In the genomic region with DNA sequence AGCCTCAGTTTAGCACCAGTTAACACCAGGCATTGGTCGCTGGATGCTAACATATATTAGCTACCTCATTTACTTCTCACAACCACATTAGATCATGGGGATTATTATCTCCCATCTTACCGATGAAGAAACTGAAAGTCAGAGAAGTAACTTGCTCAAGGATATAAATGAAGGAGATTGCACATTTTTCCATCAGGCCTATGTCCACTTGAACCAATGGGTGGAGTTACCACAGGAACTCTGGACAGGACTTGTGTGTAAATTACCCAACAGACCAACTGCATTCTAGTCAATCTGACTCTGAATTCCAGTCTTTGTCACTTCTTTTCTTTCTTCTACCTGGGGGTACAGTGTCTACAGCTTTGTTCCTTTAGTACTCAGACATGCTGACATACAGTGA, we compare ENCODE assay signal across 19 cellular contexts. TPM values are rescaled to one million over a fixed set of nuclear protein-coding genes. Genes with fewer than 3 reads are reported as not detected.
A peak's percentile ranks its signal among the peaks of the same experiment; 100 is the strongest.
DNase-seq lines count a peak whose midpoint lies in the region; TF ChIP-seq lines count a peak whose summit lies in the region.
"Had no signal": no experiment of that assay in that cellular context is flagged by ENCODE, and none has a peak within 500 bp of the region (broad histone marks: within the 10 kb centered on the region; RNA-seq: fewer than 3 reads in every experiment).

No MANE protein-coding gene starts in this region.

- H3K27ac ChIP-seq in esophagus squamous epithelium = peak overlapping the region in 1 of 4 donors; percentile 92
- H3K27ac ChIP-seq in suprapubic skin = no peak overlapping the region
- no peak overlapping the region for H3K27ac ChIP-seq in RWPE1
- H3K27ac ChIP-seq: 22Rv1, C4-2B had no signal

- CTCF ChIA-PET in RWPE1 (lab: Yijun Ruan, JAX) = no interaction called here

- intact Hi-C loops in esophagus squamous epithelium (cut with DNase I) = no loop called here

- no peak for TF ChIP-seq CTCF in esophagus squamous epithelium (IDR thresholded peaks at IDR 0.05)
- TF ChIP-seq CTCF in mesothelial cell of epicardium (IDR thresholded peaks at IDR 0.05; ENCODE audit: unreplicated experiment) = no peak
- TF ChIP-seq CTCF in suprapubic skin (IDR thresholded peaks at IDR 0.05) = no peak
- no peak for TF ChIP-seq CTCF in RWPE1 (conservative IDR thresholded peaks at IDR 0.05; ENCODE audit: low read depth)

- peaks cover 6 to 69% (median 8%) of the 10 kb centered on the region in 3 donors for H3K4me1 ChIP-seq in esophagus squamous epithelium
- H3K4me1 ChIP-seq in suprapubic skin = peaks cover 29% of the 10 kb centered on the region

- peaks cover 4% of the 10 kb centered on the region for H3K36me3 Mint-ChIP-seq in mesothelial cell of epicardium

- 56 to 79% methylated on average over 2 of the region's 2 CpGs for WGBS in esophagus squamous epithelium, 2 donors
- 87% methylated on average over 2 of the region's 2 CpGs for WGBS in suprapubic skin

- DNase-seq in NCI-H748 treated with DMSO at 0.1 percent for 48 hours (lab: John Stamatoyannopoulos, UW) = peak; percentile 1
- DNase-seq in NCI-H748 (lab: John Stamatoyannopoulos, UW; ENCODE audit: unreplicated experiment) = no peak
- no peak for DNase-seq in esophagus squamous epithelium (lab: John Stamatoyannopoulos, UW)
- DNase-seq in mesothelial cell of epicardium (ENCODE audit: low spot score in 2 of 2, unreplicated experiment in 2 of 2) = no peak
- no peak for DNase-seq in suprapubic skin (ENCODE audit: low spot score in 2 of 2)
- DNase-seq in GM19240 (ENCODE audit: insufficient read length, low spot score) = no peak
- no peak for DNase-seq in superior temporal gyrus (ENCODE audit: extremely low spot score)
- no peak for DNase-seq in RWPE1 (ENCODE audit: low spot score)
- DNase-seq: COR-L47, DMS79, MM.1S, NCI-H1105, NCI-H1694 treated with DMSO at 0.1 percent for 48 hours, NCI-H69, Peyer's patch, SHP77 had no signal

- H3K4me3 ChIP-seq in esophagus squamous epithelium (peak overlapping the region; percentile 6 to 57 (median 44)), suprapubic skin (peak overlapping the region; percentile 42)

- H3K4me3 Mint-ChIP-seq in mesothelial cell of epicardium = peak overlapping the region; percentile 10

- H3K9me3 ChIP-seq in esophagus squamous epithelium = no peaks in the 10 kb centered on the region
- H3K9me3 ChIP-seq in suprapubic skin = no peaks in the 10 kb centered on the region
- H3K9me3 ChIP-seq: Peyer's patch had no signal

- H3K9me3 Mint-ChIP-seq in mesothelial cell of epicardium = no peaks in the 10 kb centered on the region

- no peak for TF ChIP-seq POLR2A in esophagus squamous epithelium (IDR thresholded peaks at IDR 0.05)
- TF ChIP-seq POLR2A in suprapubic skin (IDR thresholded peaks at IDR 0.05) = no peak

- no peak for TF ChIP-seq EP300 in suprapubic skin (IDR thresholded peaks at IDR 0.05)

- POLR2A ChIA-PET in RWPE1 (lab: Yijun Ruan, JAX; ENCODE audit: low non-redundant PET) = no interaction called here

- H3K27ac Mint-ChIP-seq in mesothelial cell of epicardium = peak overlapping the region; percentile 30

- peaks cover 61% of the 10 kb centered on the region for H3K4me1 Mint-ChIP-seq in mesothelial cell of epicardium

- no peaks in the 10 kb centered on the region for H3K27me3 Mint-ChIP-seq in mesothelial cell of epicardium (ENCODE audit: low read depth)

- H3K36me3 ChIP-seq in esophagus squamous epithelium (no peaks in the 10 kb centered on the region), suprapubic skin (no peaks in the 10 kb centered on the region)
- H3K36me3 ChIP-seq: Peyer's patch had no signal

- H3K27me3 ChIP-seq in esophagus squamous epithelium = peaks cover 0 to 5% (median 0%) of the 10 kb centered on the region in 4 donors
- H3K27me3 ChIP-seq in suprapubic skin = no peaks in the 10 kb centered on the region
- H3K27me3 ChIP-seq: Peyer's patch had no signal

RNA-seq across cellular contexts. Expression of a gene that starts 1.8 kb away (rescaled TPM):
- total RNA-seq in esophagus squamous epithelium = 10 to 100 TPM; 14.5 to 41.0 (median 22.9) TPM
- total RNA-seq in mesothelial cell of epicardium = 12.7 to 14.0 TPM (median 13.0 TPM) in 3 replicates
- 10 to 100 TPM; 21.7 to 47.2 (median 36.2) TPM for total RNA-seq in suprapubic skin
- total RNA-seq: G401 had no signal
